8 cellular contexts compared by ENCODE assay signal in the genomic region with DNA sequence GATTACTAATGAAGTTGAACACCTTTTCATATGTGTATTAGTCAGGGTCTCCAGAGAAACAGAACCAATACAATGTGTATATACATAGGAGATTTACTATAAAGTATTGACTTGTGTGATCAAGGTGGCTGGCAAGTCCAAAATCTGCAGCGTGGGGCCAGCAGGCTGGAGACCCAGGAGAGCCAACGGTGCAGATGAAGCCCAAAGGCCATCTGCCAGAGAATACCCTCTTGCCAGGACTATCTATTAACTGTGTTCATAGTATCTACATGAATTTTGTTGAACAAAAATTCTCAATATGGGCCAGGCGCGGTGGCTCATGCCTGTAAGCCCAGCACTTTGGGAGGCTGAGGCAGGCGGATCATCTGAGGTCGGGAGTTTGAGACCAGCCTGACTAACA. TPM values are rescaled to one million over a fixed set of nuclear protein-coding genes. Genes with fewer than 3 reads are reported as not detected.
"Had no signal": no experiment of that assay in that cellular context is flagged by ENCODE, and none has a peak within 500 bp of the region (broad histone marks: within the 10 kb centered on the region; RNA-seq: fewer than 3 reads in every experiment).

No MANE protein-coding gene starts in this region.

RNA-seq across cellular contexts. Expression of a gene that starts 16.4 kb away (rescaled TPM):
- total RNA-seq: hepatocyte, kidney, kidney epithelial cell, left ventricle myocardium superior, lower leg skin, lung microvascular endothelial cell, mononuclear cell, mucosa of descending colon had no signal
